In the genomic region with DNA sequence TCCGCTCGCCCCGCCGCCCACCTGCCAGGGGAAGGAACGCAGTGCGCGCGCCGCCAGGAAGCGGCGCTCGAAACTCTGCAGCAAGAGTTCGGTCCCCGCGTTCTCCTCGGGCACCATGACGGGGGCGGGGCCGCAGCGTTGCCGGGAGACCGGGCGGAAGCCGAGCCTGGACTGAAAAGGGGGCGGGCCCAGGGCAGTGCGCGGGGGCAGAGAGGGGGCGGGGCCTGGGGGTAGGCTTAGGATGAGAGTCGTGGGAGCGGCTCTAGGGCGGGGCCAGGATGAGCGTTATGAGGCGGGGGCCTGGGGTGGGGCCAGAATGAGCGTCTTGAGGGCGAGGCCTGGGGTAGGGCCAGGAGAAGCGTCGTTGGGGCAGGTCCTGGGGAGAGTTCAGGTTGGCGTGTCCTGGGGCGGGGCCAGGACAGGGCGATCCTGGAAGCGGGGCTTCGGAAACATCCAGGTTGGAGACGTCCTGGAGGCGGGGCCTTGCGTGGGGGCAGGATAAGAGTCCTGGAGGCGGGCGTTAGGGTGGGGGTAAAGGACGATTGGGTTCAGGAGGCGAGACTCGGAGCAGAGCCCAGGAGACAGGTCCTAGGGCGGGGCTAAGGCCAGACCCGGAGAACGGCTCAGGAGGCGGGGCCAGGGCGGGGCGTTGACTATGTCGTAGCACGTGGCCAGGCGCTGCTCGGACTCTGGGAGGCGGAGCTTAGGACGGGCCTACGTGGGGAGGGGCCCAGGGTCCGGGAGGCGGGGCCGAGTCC, we compare ENCODE assay signal across 7 cellular contexts. TPM values are rescaled to one million over a fixed set of nuclear protein-coding genes. Genes with fewer than 3 reads are reported as not detected.
DNase-seq lines count a peak whose midpoint lies in the region; ATAC-seq, FAIRE-seq and TF ChIP-seq lines count a peak whose summit lies in the region.
"Not testable (repeated sequence)": the region's sequence is repeated elsewhere in the genome, so short reads cannot be mapped to it uniquely, and the experiment has no call there.

No MANE protein-coding gene starts in this region.

- 0 to 1% methylated on average over 20 to 59 of the region's 66 CpGs for WGBS in body of pancreas, 2 donors

- H3K4me1 ChIP-seq in body of pancreas = peaks cover 37% of the 10 kb centered on the region

- not testable (repeated sequence) for H3K36me3 ChIP-seq in body of pancreas (replicated peaks in 1 of 2; ENCODE audit: insufficient read depth in 1 of 2, low read depth in 2 of 2)

- intact Hi-C loops in body of pancreas (cut with DNase I); sciatic nerve (cut with DNase I): not testable (repeated sequence)

- peak; percentile 80 for FAIRE-seq in TTC549 (lab: Jason Lieb, UNC)

- H3K9me3 ChIP-seq in body of pancreas = not testable (repeated sequence)

- peak overlapping the region; percentile 72 to 83 (median 81) for H3K27ac ChIP-seq in body of pancreas

- DNase-seq in NCI-H2107 (lab: John Stamatoyannopoulos, UW) (peak; percentile 88), body of pancreas (peak; percentile 100), iPS DF 19.7 (ENCODE audit: low read depth, low spot score) (peak; percentile 42), sciatic nerve (ENCODE audit: low spot score) (peak; percentile 100)

- TF ChIP-seq CTCF in body of pancreas (IDR thresholded peaks at IDR 0.05) = not testable (repeated sequence)

- TF ChIP-seq POLR2A in body of pancreas (IDR thresholded peaks at IDR 0.05) = not testable (repeated sequence)

- H3K27me3 ChIP-seq in body of pancreas = not testable (repeated sequence)

- ATAC-seq in GM18519 (IDR thresholded peaks at IDR 0.05; ENCODE audit: low FRiP score, unreplicated experiment) (peak; percentile 64), HG03064 (IDR thresholded peaks at IDR 0.05; ENCODE audit: low read depth, unreplicated experiment) (peak; percentile 98), body of pancreas (peak; percentile 99), sciatic nerve (peak; percentile 100)

- peak overlapping the region; percentile 14 to 23 for H3K4me3 ChIP-seq in body of pancreas

RNA-seq across cellular contexts. Expression of gene ZNF195, which starts 43.6 kb away (rescaled TPM):
- total RNA-seq in body of pancreas (10 to 100 TPM; 14.5 to 23.9 TPM), sciatic nerve (21.0 TPM)

Comparison
In these comparisons a context has a peak if more than half of its experiments do, and no peak if none do; other contexts are left out.
1. Peak in every context shown above with its lines: DNase-seq, ATAC-seq, H3K4me3 ChIP-seq and H3K27ac ChIP-seq.
2. DNase-seq: peak in every context shown above with its lines; median percentile 100 in body of pancreas; 100 in sciatic nerve; 88 in NCI-H2107; 42 in iPS DF 19.7.